ENCODE assay signal across 26 cellular contexts in the genomic region with DNA sequence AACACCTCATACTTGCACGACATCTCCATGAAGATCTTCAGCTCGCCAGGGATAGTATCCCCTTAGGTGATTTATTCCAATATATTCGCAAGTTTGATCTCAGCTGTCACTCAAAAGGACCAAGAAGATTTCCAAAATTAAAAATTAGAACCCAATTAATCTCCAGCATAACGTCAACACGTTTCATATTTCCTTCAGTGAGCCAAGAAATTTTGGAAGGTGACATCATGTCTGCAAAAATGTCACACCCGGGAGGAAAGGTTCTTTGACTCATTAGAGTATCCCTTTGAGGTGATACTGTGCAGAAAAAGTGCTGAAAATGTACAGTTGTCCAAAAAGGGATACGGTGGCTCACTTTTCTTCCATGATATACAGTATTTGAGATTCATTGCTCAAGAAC.
"Had no signal": no experiment of that assay in that cellular context is flagged by ENCODE, and none has a peak within 500 bp of the region (broad histone marks: within the 10 kb centered on the region; RNA-seq: fewer than 3 reads in every experiment).

No MANE protein-coding gene starts in this region.

- H3K4me1 ChIP-seq: suprapubic skin, testis, thyroid gland, tibial artery, tibial nerve, upper lobe of left lung, upper lobe of right lung, uterus, vagina had no signal

- FAIRE-seq: urothelium cell line had no signal

- H3K9me3 ChIP-seq: stomach, suprapubic skin, testis, thoracic aorta, thyroid gland, tibial artery, tibial nerve, transverse colon, upper lobe of left lung, upper lobe of right lung, uterus, vagina had no signal

- DNase-seq: stimulated activated CD4-positive, alpha-beta T cell treated with anti-CD3 and anti-CD28 coated beads, Interleukin-2, amount 100 ng/mL, for 48 hours; stimulated activated CD4-positive, alpha-beta T cell treated with anti-CD3 and anti-CD28 coated beads, Interleukin-4, amount 100 ng/mL, for 1 hour; stimulated activated CD4-positive, alpha-beta T cell treated with anti-CD3 and anti-CD28 coated beads, Interleukin-4, amount 100 ng/mL, for 24 hours; stimulated activated CD4-positive, alpha-beta T cell treated with anti-CD3 and anti-CD28 coated beads, Interleukin-4, amount 100 ng/mL, for 4 hours; stimulated activated CD8-positive, alpha-beta memory T cell treated with anti-CD3 and anti-CD28 coated beads, Interleukin-4, amount 100 ng/mL, for 48 hours; stimulated activated naive B cell treated with anti-CD40 and anti-IgM and Interleukin-4, amounts not matched to agents 10 μg/mL and 1 μg/mL and 100 μg/mL, for 72 hours; stimulated activated naive CD4-positive, alpha-beta T cell; stimulated activated naive CD4-positive, alpha-beta T cell treated with Interleukin-2 at 50 U/mL for 16 hours; stimulated activated naive CD8-positive, alpha-beta T cell treated with anti-CD3 and anti-CD28 coated beads, Interleukin-15, amount 100 ng/mL, for 72 hours; stimulated activated naive CD8-positive, alpha-beta T cell treated with anti-CD3 and anti-CD28 coated beads, Interleukin-15, Interleukin-2, amounts not matched to agents 100 U/mL and 50 U/mL, for 24 hours; stomach; substantia nigra; testis; thyroid gland; tibial artery; transverse colon; upper lobe of left lung; upper lobe of right lung; uterus had no signal

- H3K4me3 ChIP-seq: stomach, suprapubic skin, testis, thoracic aorta, thyroid gland, tibial artery, tibial nerve, transverse colon, upper lobe of left lung, upper lobe of right lung, uterus, vagina had no signal

- H3K27ac ChIP-seq: stomach, suprapubic skin, testis, thoracic aorta, thyroid gland, tibial artery, tibial nerve, transverse colon, upper lobe of left lung, upper lobe of right lung, uterus, vagina had no signal

- H3K36me3 ChIP-seq: stomach, suprapubic skin, thoracic aorta, thyroid gland, tibial artery, tibial nerve, transverse colon, upper lobe of left lung, upper lobe of right lung, uterus, vagina had no signal

- ATAC-seq: stimulated activated effector memory CD8-positive, alpha-beta T cell treated with anti-CD3 and anti-CD28 coated beads, Interleukin-12 subunit alpha, Interleukin-12 subunit beta, amount 100 ng/mL, for 72 hours; stimulated activated memory B cell treated with anti-CD40 and anti-IgM and Interleukin-4, amounts not matched to agents 10 μg/mL and 1 μg/mL and 100 μg/mL, for 72 hours; stimulated activated naive B cell treated with anti-CD40 and anti-IgM and Interleukin-4, amounts not matched to agents 10 μg/mL and 1 μg/mL and 100 μg/mL, for 72 hours; stimulated activated naive CD8-positive, alpha-beta T cell treated with anti-CD3 and anti-CD28 coated beads, Interleukin-15, amount 100 ng/mL, for 72 hours; stimulated activated naive CD8-positive, alpha-beta T cell treated with anti-CD3 and anti-CD28 coated beads, Interleukin-15, Interleukin-2, amounts not matched to agents 100 U/mL and 50 U/mL, for 24 hours; upper lobe of right lung had no signal

- H3K27me3 ChIP-seq: stomach, suprapubic skin, testis, thyroid gland, tibial artery, tibial nerve, transverse colon, upper lobe of left lung, upper lobe of right lung, uterus, vagina had no signal
